ENCODE assay signal across 1 cellular context in the genomic region with DNA sequence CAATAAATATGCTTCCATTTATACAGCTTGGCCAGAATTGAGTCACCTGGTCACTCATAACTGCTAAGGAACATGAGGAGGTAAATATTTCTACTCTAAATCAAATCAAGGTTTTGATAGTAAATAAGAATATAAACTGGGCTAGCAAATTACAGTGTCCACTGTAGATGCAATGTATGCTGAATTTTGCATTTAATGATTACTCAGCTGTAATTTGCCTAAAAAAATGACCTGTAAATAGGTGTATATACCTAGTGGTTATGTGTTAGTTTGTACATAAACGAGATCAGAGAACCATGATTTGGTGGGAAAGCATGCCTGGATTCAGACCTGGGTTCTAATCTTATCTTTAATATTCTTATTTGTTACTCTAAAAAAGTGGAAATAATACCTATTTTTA.
TF ChIP-seq lines count a peak whose summit lies in the region.

No MANE protein-coding gene starts in this region.

TF ChIP-seq in K562, 482 proteins besides CTCF, POLR2A, EP300 and RAD21 (continued from another document):
- TF ChIP-seq MAFG (tag; conservative IDR thresholded peaks at IDR 0.05), result 0 out of 2 replicates have a peak, but pooled peaks have one; percentile 6
TF ChIP-seq in K562: peak in this region for 3.
